Comparison of ENCODE assay signal across 23 cellular contexts in the genomic region with DNA sequence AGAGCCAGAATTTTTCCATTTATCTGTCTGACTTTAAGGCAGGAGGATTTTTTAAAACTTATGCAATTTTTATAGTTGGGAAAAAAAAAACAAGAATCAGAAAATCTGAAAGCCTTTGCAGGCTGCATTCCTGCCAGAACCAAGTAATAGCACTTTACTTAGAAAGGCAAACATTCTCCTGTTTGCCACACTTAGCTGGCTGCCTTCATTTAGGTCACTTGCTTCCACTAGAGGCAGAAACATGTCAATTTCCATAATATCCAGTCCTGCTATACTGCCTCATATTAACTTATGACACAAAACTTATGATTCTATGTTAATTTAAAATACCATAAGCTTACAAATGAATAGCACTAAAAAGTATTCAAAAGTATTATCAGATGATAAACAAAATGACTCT.
"Had no signal": no experiment of that assay in that cellular context is flagged by ENCODE, and none has a peak within 500 bp of the region (broad histone marks: within the 10 kb centered on the region; RNA-seq: fewer than 3 reads in every experiment).

No MANE protein-coding gene starts in this region.

- H3K4me3 Mint-ChIP-seq: naive thymus-derived CD8-positive, alpha-beta T cell; stimulated activated effector memory CD8-positive, alpha-beta T cell treated with anti-CD3 and anti-CD28 coated beads, Interleukin-12 subunit alpha, Interleukin-12 subunit beta, amount 100 ng/mL, for 72 hours; stimulated activated naive CD8-positive, alpha-beta T cell treated with anti-CD3 and anti-CD28 coated beads, Interleukin-15, Interleukin-2, amounts not matched to agents 100 ng/mL and 50 ng/mL, for 24 hours; T-helper 2 cell treated with Interferon-gamma antibody and Interleukin-4, amounts not matched to agents 5 μg/mL and 100 μg/mL, for 36 hours had no signal

- H3K36me3 Mint-ChIP-seq: naive thymus-derived CD8-positive, alpha-beta T cell; stimulated activated effector memory CD8-positive, alpha-beta T cell treated with anti-CD3 and anti-CD28 coated beads, Interleukin-12 subunit alpha, Interleukin-12 subunit beta, amount 100 ng/mL, for 72 hours had no signal

- H3K27ac Mint-ChIP-seq: naive thymus-derived CD8-positive, alpha-beta T cell; stimulated activated effector memory CD8-positive, alpha-beta T cell treated with anti-CD3 and anti-CD28 coated beads, Interleukin-12 subunit alpha, Interleukin-12 subunit beta, amount 100 ng/mL, for 72 hours; stimulated activated naive CD8-positive, alpha-beta T cell treated with anti-CD3 and anti-CD28 coated beads, Interleukin-15, Interleukin-2, amounts not matched to agents 100 ng/mL and 50 ng/mL, for 24 hours; T-helper 2 cell treated with Interferon-gamma antibody and Interleukin-4, amounts not matched to agents 5 μg/mL and 100 μg/mL, for 36 hours had no signal

- H3K4me1 ChIP-seq: heart left ventricle, lower lobe of right lung, right lobe of liver, thyroid gland, upper lobe of left lung, vagina had no signal

- H3K27me3 Mint-ChIP-seq: naive thymus-derived CD8-positive, alpha-beta T cell; stimulated activated naive CD8-positive, alpha-beta T cell treated with anti-CD3 and anti-CD28 coated beads, Interleukin-15, Interleukin-2, amounts not matched to agents 100 ng/mL and 50 ng/mL, for 24 hours had no signal

- H3K9me3 ChIP-seq: heart left ventricle, lower lobe of right lung, right lobe of liver, thyroid gland, upper lobe of left lung, vagina had no signal

- DNase-seq: activated CD4-positive, alpha-beta T cell treated with anti-CD3 and anti-CD28 coated beads for 4 hours; activated CD4-positive, alpha-beta T cell treated with anti-CD3 and anti-CD28 coated beads, Interleukin-2, amount 50 U/mL, for 48 hours; activated CD8-positive, alpha-beta memory T cell treated with anti-CD3 and anti-CD28 coated beads for 24 hours; activated gamma-delta T cell treated with Interleukin-2 at 50 U/mL for 16 hours; activated naive CD4-positive, alpha-beta T cell treated with anti-CD3 and anti-CD28 coated beads, Interleukin-2, amount 50 U/mL, for 16 hours; amygdala; caudate nucleus; foreskin fibroblast; heart left ventricle; lower lobe of right lung; mesenchymal stem cell; naive thymus-derived CD8-positive, alpha-beta T cell; right lobe of liver; stimulated activated CD4-positive, alpha-beta T cell treated with anti-CD3 and anti-CD28 coated beads, Interleukin-12 subunit alpha, Interleukin-12 subunit beta, amount 100 ng/mL, for 4 hours; stimulated activated CD4-positive, alpha-beta T cell treated with anti-CD3 and anti-CD28 coated beads, Interleukin-4, amount 100 ng/mL, for 24 hours; T-helper 1 cell; thyroid gland; upper lobe of left lung had no signal

- H3K4me3 ChIP-seq: heart left ventricle, lower lobe of right lung, right lobe of liver, thyroid gland, upper lobe of left lung, vagina had no signal

- ATAC-seq: esophagus mucosa; heart left ventricle; lower lobe of right lung; naive thymus-derived CD8-positive, alpha-beta T cell; stimulated activated effector memory CD8-positive, alpha-beta T cell treated with anti-CD3 and anti-CD28 coated beads, Interleukin-12 subunit alpha, Interleukin-12 subunit beta, amount 100 ng/mL, for 72 hours had no signal

- H3K27me3 ChIP-seq: heart left ventricle, right lobe of liver, thyroid gland, upper lobe of left lung, vagina had no signal

- H3K36me3 ChIP-seq: heart left ventricle, lower lobe of right lung, right lobe of liver, thyroid gland, upper lobe of left lung, vagina had no signal

- H3K4me1 Mint-ChIP-seq: naive thymus-derived CD8-positive, alpha-beta T cell; stimulated activated effector memory CD8-positive, alpha-beta T cell treated with anti-CD3 and anti-CD28 coated beads, Interleukin-12 subunit alpha, Interleukin-12 subunit beta, amount 100 ng/mL, for 72 hours had no signal

- H3K9me3 Mint-ChIP-seq: stimulated activated naive CD8-positive, alpha-beta T cell treated with anti-CD3 and anti-CD28 coated beads, Interleukin-15, Interleukin-2, amounts not matched to agents 100 ng/mL and 50 ng/mL, for 24 hours; T-helper 2 cell treated with Interferon-gamma antibody and Interleukin-4, amounts not matched to agents 5 μg/mL and 100 μg/mL, for 36 hours had no signal
